In the genomic region with DNA sequence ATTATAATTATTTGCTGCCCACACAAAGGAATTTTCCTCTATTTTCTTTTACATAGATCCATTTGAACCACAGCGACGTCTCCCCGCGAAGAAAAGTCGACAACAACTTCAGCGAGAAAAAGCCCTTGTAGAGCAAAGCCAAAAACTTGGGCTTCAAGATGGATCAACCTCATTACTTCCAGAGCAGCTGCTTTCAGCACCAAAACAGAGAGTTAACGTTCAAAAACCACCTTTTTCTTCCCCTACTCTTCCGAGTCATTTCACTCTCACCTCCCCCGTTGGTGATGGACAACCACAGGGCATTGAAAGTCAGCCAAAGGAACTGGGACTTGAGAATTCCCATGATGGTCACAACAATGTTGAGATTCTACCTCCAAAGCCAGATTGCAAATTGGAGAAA, we compare ENCODE assay signal across 29 cellular contexts.
"Had no signal": no experiment of that assay in that cellular context is flagged by ENCODE, and none has a peak within 500 bp of the region (broad histone marks: within the 10 kb centered on the region; RNA-seq: fewer than 3 reads in every experiment).

No MANE protein-coding gene starts in this region.

- DNase-seq: activated B cell treated with CpG ODN at 0.5 μM for 24 hours; activated CD4-positive, alpha-beta T cell treated with anti-CD3 and anti-CD28 coated beads for 4 hours; activated CD4-positive, alpha-beta T cell treated with anti-CD3 and anti-CD28 coated beads, Interleukin-2, amount 50 U/mL, for 48 hours; activated naive CD4-positive, alpha-beta T cell treated with Interleukin-2 at 50 U/mL for 16 hours; activated naive CD8-positive, alpha-beta T cell treated with anti-CD3 and anti-CD28 coated beads, Interleukin-2, amount 10 ng/mL, durations not matched to agents 7 days and 5 days; activated T-cell treated with anti-CD3 and anti-CD28 coated beads, Interleukin-2, amount 50 U/mL, for 1 hour; amygdala; caudate nucleus; dermis blood vessel endothelial cell; effector CD8-positive, alpha-beta T cell; foreskin keratinocyte; hippocampal formation; kidney glomerular epithelial cell; left ventricle myocardium inferior; natural killer cell; pancreas; psoas muscle; spleen; stimulated activated CD4-positive, alpha-beta T cell treated with anti-CD3 and anti-CD28 coated beads, Interleukin-4, amount 100 ng/mL, for 1 hour; stimulated activated naive CD4-positive, alpha-beta T cell; T-cell; T1000; testis; trophoblast cell; uterus had no signal

- ATAC-seq: activated T-helper 17 cell treated with anti-CD3 and anti-CD28 coated beads, Interleukin-2, amount 50 U/mL, for 72 hours; foreskin keratinocyte; natural killer cell; pancreas; psoas muscle; T-cell had no signal

- H3K27me3 Mint-ChIP-seq: activated B cell treated with CpG ODN at 0.5 μM for 24 hours; activated naive CD8-positive, alpha-beta T cell treated with anti-CD3 and anti-CD28 coated beads, Interleukin-2, amount 10 ng/mL, durations not matched to agents 7 days and 5 days; activated T-helper 17 cell treated with anti-CD3 and anti-CD28 coated beads, Interleukin-2, amount 50 U/mL, for 72 hours; brain; T-cell had no signal

- H3K27ac ChIP-seq: foreskin keratinocyte, psoas muscle, spleen, testis, uterus had no signal

- H3K9me3 ChIP-seq: left ventricle myocardium inferior, pancreas, psoas muscle, right atrium auricular region, spleen, testis, uterus had no signal

- H3K36me3 ChIP-seq: uterus had no signal

- H3K27ac Mint-ChIP-seq: activated B cell treated with CpG ODN at 0.5 μM for 24 hours; activated naive CD8-positive, alpha-beta T cell treated with anti-CD3 and anti-CD28 coated beads, Interleukin-2, amount 10 ng/mL, durations not matched to agents 7 days and 5 days; activated T-helper 17 cell treated with anti-CD3 and anti-CD28 coated beads, Interleukin-2, amount 50 U/mL, for 72 hours; brain; mesothelial cell of epicardium; natural killer cell; T-cell had no signal

- H3K9me3 Mint-ChIP-seq: activated B cell treated with CpG ODN at 0.5 μM for 24 hours; activated naive CD8-positive, alpha-beta T cell treated with anti-CD3 and anti-CD28 coated beads, Interleukin-2, amount 10 ng/mL, durations not matched to agents 7 days and 5 days; activated T-helper 17 cell treated with anti-CD3 and anti-CD28 coated beads, Interleukin-2, amount 50 U/mL, for 72 hours; brain; mesothelial cell of epicardium; natural killer cell; T-cell had no signal

- H3K4me3 Mint-ChIP-seq: activated B cell treated with CpG ODN at 0.5 μM for 24 hours; activated naive CD8-positive, alpha-beta T cell treated with anti-CD3 and anti-CD28 coated beads, Interleukin-2, amount 10 ng/mL, durations not matched to agents 7 days and 5 days; activated T-helper 17 cell treated with anti-CD3 and anti-CD28 coated beads, Interleukin-2, amount 50 U/mL, for 72 hours; brain; mesothelial cell of epicardium; natural killer cell; T-cell had no signal

- H3K4me1 ChIP-seq: foreskin keratinocyte had no signal

- H3K4me3 ChIP-seq: left ventricle myocardium inferior, pancreas, psoas muscle, right atrium auricular region, spleen, testis, uterus had no signal

- H3K27me3 ChIP-seq: foreskin keratinocyte, pancreas, right atrium auricular region, spleen, testis, uterus had no signal
